In genomic region chr7:120856621-120857352, GRCh38 we compare ENCODE assay signal across 8 cellular contexts. TPM values are rescaled to one million over a fixed set of nuclear protein-coding genes. Genes with fewer than 3 reads are reported as not detected.
DNase-seq lines count a peak whose midpoint lies in the region; ATAC-seq and TF ChIP-seq lines count a peak whose summit lies in the region.

No MANE protein-coding gene starts in this region.

- peak overlapping the region; percentile 76 for H3K4me3 Mint-ChIP-seq in stimulated activated effector memory CD8-positive, alpha-beta T cell treated with anti-CD3 and anti-CD28 coated beads, Interleukin-12 subunit alpha, Interleukin-12 subunit beta, amount 100 ng/mL, for 72 hours

- TF ChIP-seq CTCF in GM20000 (IDR thresholded peaks at IDR 0.05; ENCODE audit: extremely low read depth, missing control alignments) (no peak), kidney epithelial cell (IDR thresholded peaks at IDR 0.05; ENCODE audit: insufficient read depth, low read length, poor library complexity, severe bottlenecking) (peak; percentile 18)

- H3K9me3 ChIP-seq in ES-I3 (ENCODE audit: control insufficient read depth, insufficient read depth, low read length), result no peaks in the 10 kb centered on the region

- H3K36me3 ChIP-seq in ES-I3 (ENCODE audit: insufficient read depth, low read length) (no peaks in the 10 kb centered on the region), kidney epithelial cell (ENCODE audit: control insufficient read depth, insufficient read depth, low read length) (no peaks in the 10 kb centered on the region)

- ATAC-seq in HG03520 (IDR thresholded peaks at IDR 0.05; ENCODE audit: unreplicated experiment), result peak; percentile 63
- peak; percentile 51 for ATAC-seq in stimulated activated effector memory CD8-positive, alpha-beta T cell treated with anti-CD3 and anti-CD28 coated beads, Interleukin-12 subunit alpha, Interleukin-12 subunit beta, amount 100 ng/mL, for 72 hours

- no peaks in the 10 kb centered on the region for H3K9me3 Mint-ChIP-seq in stimulated activated effector memory CD8-positive, alpha-beta T cell treated with anti-CD3 and anti-CD28 coated beads, Interleukin-12 subunit alpha, Interleukin-12 subunit beta, amount 100 ng/mL, for 72 hours

- H3K27ac Mint-ChIP-seq in stimulated activated effector memory CD8-positive, alpha-beta T cell treated with anti-CD3 and anti-CD28 coated beads, Interleukin-12 subunit alpha, Interleukin-12 subunit beta, amount 100 ng/mL, for 72 hours, result peak overlapping the region; percentile 50

- H3K9ac ChIP-seq in ES-I3 (ENCODE audit: low read depth, low read length), result peak overlapping the region; percentile 62

- no peaks in the 10 kb centered on the region for H3K36me3 Mint-ChIP-seq in stimulated activated effector memory CD8-positive, alpha-beta T cell treated with anti-CD3 and anti-CD28 coated beads, Interleukin-12 subunit alpha, Interleukin-12 subunit beta, amount 100 ng/mL, for 72 hours

- no peaks in the 10 kb centered on the region for H3K27me3 ChIP-seq in kidney epithelial cell (ENCODE audit: control insufficient read depth, insufficient read depth, low read length)

- H3K4me1 ChIP-seq in ES-I3 (ENCODE audit: insufficient read depth, low read length), result no peaks in the 10 kb centered on the region; the same call in 1 of the 2 replicates

- peak overlapping the region; percentile 73 for H3K4me3 ChIP-seq in kidney epithelial cell (ENCODE audit: low read depth, low read length)

- DNase-seq in GM20000 (ENCODE audit: low spot score) (peak; percentile 83), RPMI7951 (ENCODE audit: low read depth) (peak; percentile 28), cerebellar cortex (ENCODE audit: low spot score) (peak; percentile 9), kidney epithelial cell (ENCODE audit: low read depth) (no peak), NOMO-1 (lab: John Stamatoyannopoulos, UW; ENCODE audit: unreplicated experiment in 2 of 2) (no peak)
- peak in 1 of 2 donors; percentile 50 for DNase-seq in stimulated activated effector memory CD8-positive, alpha-beta T cell treated with anti-CD3 and anti-CD28 coated beads, Interleukin-12 subunit alpha, Interleukin-12 subunit beta, amount 100 ng/mL, for 72 hours (ENCODE audit: low spot score in 2 of 2)

- H3K4me1 Mint-ChIP-seq in stimulated activated effector memory CD8-positive, alpha-beta T cell treated with anti-CD3 and anti-CD28 coated beads, Interleukin-12 subunit alpha, Interleukin-12 subunit beta, amount 100 ng/mL, for 72 hours, result peaks cover 10% of the 10 kb centered on the region

RNA-seq across cellular contexts. Expression of gene TSPAN12, which starts 1.2 kb away (rescaled TPM):
- 2.3 and 2.9 TPM in 2 replicates for total RNA-seq in RPMI7951 (2014; rRNA removed; shearing (Covaris generic))
- 10.9 and 12.5 TPM in 2 replicates for total RNA-seq in kidney epithelial cell

Comparison
In these comparisons a context has a peak if more than half of its experiments do, and no peak if none do; other contexts are left out.
1. DNase-seq: peak in GM20000 (single experiment), RPMI7951 (single experiment) and cerebellar cortex (single experiment); none in kidney epithelial cell (single experiment) and NOMO-1 (0 of 2).